2 cellular contexts compared by ENCODE assay signal in the genomic region with DNA sequence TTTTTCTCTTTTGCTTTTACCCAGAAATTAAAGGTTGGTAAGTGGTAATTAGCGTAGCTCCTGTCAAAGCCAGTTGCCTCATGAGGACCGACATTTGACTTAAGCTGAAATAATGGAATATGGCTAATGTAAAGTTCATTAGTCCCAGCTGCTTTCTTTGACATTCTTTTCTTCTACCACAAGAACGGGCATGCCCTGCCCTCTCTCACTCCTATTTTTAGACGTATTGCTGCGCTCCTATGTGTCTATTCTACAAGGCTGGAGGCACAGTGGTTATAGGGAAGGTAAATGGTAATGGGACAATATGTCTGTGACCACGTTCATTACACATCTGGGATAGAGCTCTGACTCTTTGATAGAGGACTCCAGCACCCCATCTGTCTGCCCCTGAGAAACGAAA.
A peak's percentile ranks its signal among the peaks of the same experiment; 100 is the strongest.
TF ChIP-seq lines count a peak whose summit lies in the region.

No MANE protein-coding gene starts in this region.

TF ChIP-seq in HCT116, 20 proteins besides CTCF, POLR2A, EP300 and RAD21:
- TF ChIP-seq TCF7L2 (IDR thresholded peaks at IDR 0.05; ENCODE audit: borderline replicate concordance, extremely low read depth, insufficient read depth, insufficient read length) (no peak), SRF (IDR thresholded peaks at IDR 0.05; ENCODE audit: low read depth) (no peak), EZH2 (IDR thresholded peaks at IDR 0.05) (no peak), EGR1 (IDR thresholded peaks at IDR 0.05; ENCODE audit: low read depth) (no peak), SP1 (IDR thresholded peaks at IDR 0.05; ENCODE audit: low read depth) (no peak), ELF1 (IDR thresholded peaks at IDR 0.05; ENCODE audit: borderline replicate concordance, low read depth) (no peak), REST (IDR thresholded peaks at IDR 0.05; ENCODE audit: low read depth) (no peak), POLR2AphosphoS5 (IDR thresholded peaks at IDR 0.05; ENCODE audit: low read depth, low read length) (peak; percentile 37; the same call in 1 of the 2 replicates), SIN3A (IDR thresholded peaks at IDR 0.05; ENCODE audit: low read depth) (no peak)
TF ChIP-seq in HCT116: peak in this region for 1.

TF ChIP-seq in K562, 482 proteins besides CTCF, POLR2A, EP300 and RAD21:
- no peak for TF ChIP-seq DMBX1 (CRISPR knock-in tag; IDR thresholded peaks at IDR 0.05; ENCODE audit: borderline replicate concordance)
- TF ChIP-seq TSC22D4 (tag; IDR thresholded peaks at IDR 0.05), result no peak
- no peak for TF ChIP-seq HMGN3 (IDR thresholded peaks at IDR 0.05; ENCODE audit: borderline replicate concordance, extremely low read depth, insufficient read length, low read depth, low read length)
- TF ChIP-seq, protein P1, sequence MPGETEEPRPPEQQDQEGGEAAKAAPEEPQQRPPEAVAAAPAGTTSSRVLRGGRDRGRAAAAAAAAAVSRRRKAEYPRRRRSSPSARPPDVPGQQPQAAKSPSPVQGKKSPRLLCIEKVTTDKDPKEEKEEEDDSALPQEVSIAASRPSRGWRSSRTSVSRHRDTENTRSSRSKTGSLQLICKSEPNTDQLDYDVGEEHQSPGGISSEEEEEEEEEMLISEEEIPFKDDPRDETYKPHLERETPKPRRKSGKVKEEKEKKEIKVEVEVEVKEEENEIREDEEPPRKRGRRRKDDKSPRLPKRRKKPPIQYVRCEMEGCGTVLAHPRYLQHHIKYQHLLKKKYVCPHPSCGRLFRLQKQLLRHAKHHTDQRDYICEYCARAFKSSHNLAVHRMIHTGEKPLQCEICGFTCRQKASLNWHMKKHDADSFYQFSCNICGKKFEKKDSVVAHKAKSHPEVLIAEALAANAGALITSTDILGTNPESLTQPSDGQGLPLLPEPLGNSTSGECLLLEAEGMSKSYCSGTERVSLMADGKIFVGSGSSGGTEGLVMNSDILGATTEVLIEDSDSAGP (CRISPR knock-in tag; IDR thresholded peaks at IDR 0.05), result no peak
- no peak for TF ChIP-seq SOX6 (IDR thresholded peaks at IDR 0.05)
- no peak for TF ChIP-seq SMAD3 (CRISPR knock-in tag; conservative IDR thresholded peaks at IDR 0.05)
- no peak for TF ChIP-seq ZNF518B (CRISPR knock-in tag; IDR thresholded peaks at IDR 0.05)
- no peak for TF ChIP-seq ETV6 (IDR thresholded peaks at IDR 0.05; ENCODE audit: borderline replicate concordance in 1 of 2, low read depth in 2 of 2, low read length in 1 of 2)
- no peak for TF ChIP-seq ETV6 (CRISPR knock-in tag; IDR thresholded peaks at IDR 0.05; ENCODE audit: borderline replicate concordance)
